In the genomic region with DNA sequence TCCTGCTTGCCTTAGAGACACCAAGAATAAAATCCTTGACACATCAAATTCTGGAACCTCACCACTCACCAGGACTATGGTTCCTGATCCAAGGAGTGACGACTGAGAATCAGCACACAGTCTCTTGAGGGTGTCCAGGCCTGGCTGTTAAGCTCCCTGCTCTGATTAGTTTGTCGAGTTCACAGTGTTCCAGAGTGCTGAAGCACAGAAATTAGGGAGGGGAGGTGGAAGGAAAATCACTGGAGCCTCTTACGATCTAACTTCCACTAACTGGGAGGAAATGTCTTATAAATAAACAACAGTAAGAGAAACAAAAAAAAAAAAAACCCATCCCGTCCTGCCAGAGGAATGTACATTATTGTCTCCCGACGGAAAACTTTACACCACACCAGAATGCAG, we compare ENCODE assay signal across 8 cellular contexts.
DNase-seq lines count a peak whose midpoint lies in the region; ATAC-seq, FAIRE-seq and TF ChIP-seq lines count a peak whose summit lies in the region.

No MANE protein-coding gene starts in this region.

- FAIRE-seq in RCC 7860 (lab: Jason Lieb, UNC), result no peak

- TF ChIP-seq CTCF in foreskin fibroblast (IDR thresholded peaks at IDR 0.05; ENCODE audit: low read depth, low read length) (no peak), omental fat pad (IDR thresholded peaks at IDR 0.05) (no peak)

- peak overlapping the region; percentile 55 to 72 for H3K4me3 ChIP-seq in foreskin fibroblast (ENCODE audit: low read depth in 1 of 2, low read length in 2 of 2)

- peak; percentile 40 for DNase-seq in AG08395 (ENCODE audit: low spot score)
- peak; percentile 22 for DNase-seq in RCC 7860 (ENCODE audit: low spot score)
- DNase-seq in foreskin fibroblast, result peak; percentile 25 to 61
- no peak for DNase-seq in omental fat pad (ENCODE audit: low spot score)
- DNase-seq in NCI-H748 treated with DMSO at 0.1 percent for 48 hours (lab: John Stamatoyannopoulos, UW), result no peak
- DNase-seq in stimulated activated CD4-positive, alpha-beta T cell treated with anti-CD3 and anti-CD28 coated beads, Interleukin-1b, Interleukin-23, amount 100 ng/mL, for 48 hours, result no peak
- DNase-seq in NCI-H1105 (lab: John Stamatoyannopoulos, UW), result no peak

- ATAC-seq in omental fat pad (ENCODE audit: low FRiP score) (peak; percentile 53), HG03025 (IDR thresholded peaks at IDR 0.05; ENCODE audit: low FRiP score, unreplicated experiment) (no peak)

Comparison
In these comparisons a context has a peak if more than half of its experiments do, and no peak if none do; other contexts are left out.
1. DNase-seq: peak in AG08395 (single experiment), RCC 7860 (single experiment) and foreskin fibroblast (2 of 2); none in omental fat pad (single experiment), NCI-H748 treated with DMSO at 0.1 percent for 48 hours (single experiment), stimulated activated CD4-positive, alpha-beta T cell treated with anti-CD3 and anti-CD28 coated beads, Interleukin-1b, Interleukin-23, amount 100 ng/mL, for 48 hours (single experiment) and NCI-H1105 (single experiment).